12 cellular contexts compared by ENCODE assay signal in genomic region chr1:46173361-46173856, GRCh38. TPM values are rescaled to one million over a fixed set of nuclear protein-coding genes. Genes with fewer than 3 reads are reported as not detected.
DNase-seq lines count a peak whose midpoint lies in the region; ATAC-seq, FAIRE-seq and TF ChIP-seq lines count a peak whose summit lies in the region.
"Had no signal": no experiment of that assay in that cellular context is flagged by ENCODE, and none has a peak within 500 bp of the region (broad histone marks: within the 10 kb centered on the region; RNA-seq: fewer than 3 reads in every experiment).

No MANE protein-coding gene starts in this region.

- H3K9ac ChIP-seq in BLaER1 treated with 17β-estradiol and CSF1 and Interleukin-3, amounts not matched to agents 10 nM and 100 nM, result no peak overlapping the region
- H3K9ac ChIP-seq in GM12878 (ENCODE audit: control insufficient read depth, insufficient read depth, low read length) (no peak overlapping the region), muscle layer of colon (ENCODE audit: low read length) (no peak overlapping the region)

- WGBS in GM12878 (ENCODE audit: insufficient coverage, insufficient replicate concordance, low lambda C conversion rate, missing lambda C conversion rate), result 40% methylated on average over 4 of the region's 4 CpGs

- H3K27me3 ChIP-seq in BLaER1 treated with 17β-estradiol and CSF1 and Interleukin-3, amounts not matched to agents 10 nM and 100 nM, result no peaks in the 10 kb centered on the region
- H3K27me3 ChIP-seq in GM12878 (replicated peaks in 1 of 2; ENCODE audit: control insufficient read depth in 2 of 2, insufficient read depth in 2 of 2, low read length in 1 of 2) (no peaks in the 10 kb centered on the region; a peak in 1 of 4 replicates), muscle layer of colon (ENCODE audit: control insufficient read depth in 1 of 2, insufficient read depth in 2 of 2, low read length in 2 of 2) (peaks cover 0 to 3% of the 10 kb centered on the region in 2 donors)
- H3K27me3 ChIP-seq: ovary had no signal

- H3K4me3 Mint-ChIP-seq in nephron progenitor cell, result no peak overlapping the region
- H3K4me3 Mint-ChIP-seq: T-helper 17 cell had no signal

- FAIRE-seq in GM12878 (lab: Jason Lieb, UNC), result no peak

- no peak overlapping the region for H3K27ac ChIP-seq in BLaER1 treated with 17β-estradiol and CSF1 and Interleukin-3, amounts not matched to agents 10 nM and 100 nM
- no peak overlapping the region for H3K27ac ChIP-seq in GM12878 (ENCODE audit: control insufficient read depth, insufficient read depth)
- peak overlapping the region; percentile 43 for H3K27ac ChIP-seq in muscle layer of colon (ENCODE audit: low read depth, low read length)
- H3K27ac ChIP-seq: ovary had no signal

- peaks cover 5% of the 10 kb centered on the region for H3K4me1 Mint-ChIP-seq in nephron progenitor cell

- ATAC-seq in GM12878, result peak; percentile 51
- ATAC-seq in GM21526 (IDR thresholded peaks at IDR 0.05; ENCODE audit: low FRiP score, unreplicated experiment), result no peak
- ATAC-seq: T-helper 17 cell had no signal

- no peak overlapping the region for H3K4me3 ChIP-seq in BLaER1 treated with 17β-estradiol and CSF1 and Interleukin-3, amounts not matched to agents 10 nM and 100 nM
- H3K4me3 ChIP-seq in GM12878 (no peak overlapping the region), muscle layer of colon (ENCODE audit: low read depth in 1 of 2, low read length in 2 of 2) (peak overlapping the region in 1 of 2 donors; percentile 8)
- H3K4me3 ChIP-seq: ovary had no signal

- CTCF ChIA-PET in GM12878 (lab: Yijun Ruan, JAX), result interaction anchor here (0.5 to 17.5 kb wide), 9 partner anchors 10 to 136 kb away, joined by 3 to 293 read pairs (median 4); no protein-coding TSS in a partner anchor

- SMC1A ChIA-PET in GM12878 (lab: Charles Lee; ENCODE audit: uncharacterized antibody, unreplicated experiment), result interaction anchor here (0.8 to 8.0 kb wide), 9 partner anchors 13 to 136 kb away, joined by 3 to 50 read pairs (median 6); partner anchors contain the start of gene PIK3R3

- H3K36me3 ChIP-seq in BLaER1 treated with 17β-estradiol and CSF1 and Interleukin-3, amounts not matched to agents 10 nM and 100 nM, result no peaks in the 10 kb centered on the region
- H3K36me3 ChIP-seq in GM12878 (ENCODE audit: control insufficient read depth in 2 of 2, insufficient read depth in 2 of 2, low read length in 1 of 2) (no peaks in the 10 kb centered on the region), muscle layer of colon (ENCODE audit: insufficient read depth, low read length) (no peaks in the 10 kb centered on the region)
- H3K36me3 ChIP-seq: ovary had no signal

- peak; percentile 50 for DNase-seq in M059J (ENCODE audit: low read depth)
- no peak for DNase-seq in GM12878 (ENCODE audit: low read depth, low spot score)
- DNase-seq in NCI-H526 treated with DMSO at 0.1 percent for 48 hours (lab: John Stamatoyannopoulos, UW), result no peak
- no peak for DNase-seq in HT-29 (ENCODE audit: low spot score)
- no peak for DNase-seq in nephron progenitor cell
- DNase-seq: activated naive CD4-positive, alpha-beta T cell treated with anti-CD3 and anti-CD28 coated beads, Interleukin-2, amount 50 U/mL, for 16 hours; ovary; T-helper 17 cell had no signal

- POLR2A ChIA-PET in GM12878 (lab: Charles Lee), result interaction anchor here (1.0 to 1.4 kb wide), 3 partner anchors 10 to 44 kb away, joined by 3 to 5 read pairs (median 3); no protein-coding TSS in a partner anchor

- H4K20me1 ChIP-seq in BLaER1 treated with 17β-estradiol and CSF1 and Interleukin-3, amounts not matched to agents 10 nM and 100 nM, result no peaks in the 10 kb centered on the region
- no peaks in the 10 kb centered on the region for H4K20me1 ChIP-seq in GM12878 (ENCODE audit: control insufficient read depth, insufficient read depth)

- in situ Hi-C loops in GM12878 (cut with MboI), result no loop called here

- TF ChIP-seq CTCF in GM12878 (IDR thresholded peaks at IDR 0.05 in 2 of 3, conservative IDR thresholded peaks at IDR 0.05 in 1 of 3; ENCODE audit: control insufficient read depth in 2 of 3, extremely low read depth in 1 of 3, insufficient read depth in 1 of 3, low read depth in 3 of 3, low read length in 3 of 3) (peak in 1 of 3 experiments; percentile 18; a peak in 1 of 6 replicates), nephron progenitor cell (IDR thresholded peaks at IDR 0.05) (no peak)

- peak overlapping the region; percentile 50 to 97 (median 90) for H3K4me2 ChIP-seq in BLaER1 treated with 17β-estradiol and CSF1 and Interleukin-3, amounts not matched to agents 10 nM and 100 nM
- no peak overlapping the region for H3K4me2 ChIP-seq in GM12878 (ENCODE audit: control insufficient read depth, insufficient read depth)

- TF ChIP-seq RAD21 in GM12878 (IDR thresholded peaks at IDR 0.05; ENCODE audit: insufficient read depth, low read depth, low read length), result no peak

- intact Hi-C loops in GM12878 (cut with micrococcal nuclease; ENCODE audit: unreplicated experiment), result no loop called here

- no peaks in the 10 kb centered on the region for H3K79me2 ChIP-seq in GM12878 (ENCODE audit: control insufficient read depth, insufficient read depth, low read length)

- H3K9me3 Mint-ChIP-seq in nephron progenitor cell, result no peaks in the 10 kb centered on the region
- H3K9me3 Mint-ChIP-seq: IgD-negative memory B cell had no signal

- peaks cover 42 to 74% (median 54%) of the 10 kb centered on the region in 10 experiments for H3K4me1 ChIP-seq in BLaER1 treated with 17β-estradiol and CSF1 and Interleukin-3, amounts not matched to agents 10 nM and 100 nM
- peaks cover 3% of the 10 kb centered on the region for H3K4me1 ChIP-seq in GM12878 (ENCODE audit: control insufficient read depth, insufficient read depth, low read length)
- peaks cover 21% of the 10 kb centered on the region for H3K4me1 ChIP-seq in muscle layer of colon (ENCODE audit: insufficient read depth, low read length)

- H3K27me3 Mint-ChIP-seq in nephron progenitor cell (ENCODE audit: low read depth, poor library complexity), result peaks cover 28% of the 10 kb centered on the region
- H3K27me3 Mint-ChIP-seq: IgD-negative memory B cell had no signal

- H3K27ac Mint-ChIP-seq in nephron progenitor cell, result no peak overlapping the region
- H3K27ac Mint-ChIP-seq: IgD-negative memory B cell, T-helper 17 cell had no signal

- H3K36me3 Mint-ChIP-seq in nephron progenitor cell (ENCODE audit: low read depth), result no peaks in the 10 kb centered on the region
- H3K36me3 Mint-ChIP-seq: IgD-negative memory B cell had no signal

- TF ChIP-seq POLR2A in GM12878 (IDR thresholded peaks at IDR 0.05; ENCODE audit: low read depth, low read length), result no peak

- RAD21 ChIA-PET in GM12878 (lab: Charles Lee; ENCODE audit: unreplicated experiment), result interaction anchor here (0.9 to 1.5 kb wide), 9 partner anchors 10 to 137 kb away, joined by 3 to 5 read pairs (median 3); partner anchors contain the start of gene PIK3R3

- H3K9me3 ChIP-seq in BLaER1 treated with 17β-estradiol and CSF1 and Interleukin-3, amounts not matched to agents 10 nM and 100 nM (replicated peaks in 1 of 11), result no peaks in the 10 kb centered on the region
- H3K9me3 ChIP-seq in GM12878 (replicated peaks; ENCODE audit: control insufficient read depth, insufficient read depth, low read length) (no peaks in the 10 kb centered on the region), muscle layer of colon (ENCODE audit: low read length) (no peaks in the 10 kb centered on the region)
- H3K9me3 ChIP-seq: ovary had no signal

- no peak overlapping the region; the same call in 1 of the 2 replicates for H2AFZ ChIP-seq in GM12878 (ENCODE audit: control insufficient read depth, low read depth, low read length)

- TF ChIP-seq EP300 in GM12878 (IDR thresholded peaks at IDR 0.05; ENCODE audit: borderline replicate concordance in 1 of 2, control insufficient read depth in 1 of 2, low read depth in 2 of 2, low read length in 2 of 2), result no peak

- BruUV-seq in GM12878 (replicated peaks; lab: Mats Ljungman, UMichigan), result no TSS peak

RNA-seq across cellular contexts. Expression of gene TSPAN1, which starts 1.5 kb away (rescaled TPM):
- 0.47 and 1.7 TPM in 2 replicates for total RNA-seq in M059J (2014; rRNA removed; shearing (Covaris generic))
- not detected in 2 replicates for total RNA-seq in GM12878 (2013; cell fraction: nucleolus; rRNA removed)
- total RNA-seq in GM12878 (2014; rRNA removed), result 0.23 and 0.27 TPM in 2 replicates
- not detected in 2 replicates for total RNA-seq in GM12878 (2014; rRNA removed; fragmentation: Illumina TruSeq; extraction: Trizol)
- total RNA-seq in GM12878 (2021), result 0.18 and 0.61 TPM in 2 replicates
- not detected for polyA plus RNA-seq in GM12878 (2011; ENCODE audit: low read depth)
- 0.08 and 0.16 TPM in 2 replicates for polyA plus RNA-seq in GM12878 (2011; rRNA removed)
- 0.32 and 0.43 TPM in 2 replicates for polyA plus RNA-seq in GM12878 (2011; cell fraction: cytosol; rRNA removed)
- polyA plus RNA-seq in GM12878 (2011; cell fraction: nucleus; rRNA removed), result 0.18 and 0.34 TPM in 2 replicates
- polyA plus RNA-seq in GM12878 (2012), result 0.08 and 0.19 TPM in 2 replicates
- 0.29 TPM in 1 of 2 replicates, not detected in the other for polyA plus RNA-seq in GM12878 (2014; fragmentation: Illumina TruSeq; extraction: Trizol)
- polyA plus RNA-seq in GM12878 (2014; fragmentation: Nextera tagmentation; extraction: Ambion mirVana), result under 1 TPM in 1 of 2 experiments, not detected in 1; 0.24 TPM
- 0.09 TPM in 1 of 2 replicates, not detected in the other for polyA plus RNA-seq in GM12878 (2014; rRNA removed)
- polyA plus RNA-seq in GM12878 (2016; fragmentation: Nextera tagmentation; extraction: Ambion mirVana), result not detected
- polyA minus RNA-seq in GM12878 (2011; rRNA and poly(A)+ RNA removed), result not detected in 2 replicates
- polyA minus RNA-seq in GM12878 (2011; cell fraction: cytosol; rRNA and poly(A)+ RNA removed), result not detected in 2 replicates
- 0.36 and 0.77 TPM in 2 replicates for polyA minus RNA-seq in GM12878 (2011; cell fraction: nucleus; rRNA and poly(A)+ RNA removed)
- 162 and 165 TPM in 2 replicates for total RNA-seq in HT-29 (2014; rRNA removed; shearing (Covaris generic))
- total RNA-seq: T-helper 17 cell had no signal
- polyA plus RNA-seq: IgD-negative memory B cell had no signal

RNA-seq across cellular contexts. Expression of gene P3R3URF, which starts 2.9 kb away (rescaled TPM):
- not detected in 2 replicates for total RNA-seq in M059J (2014; rRNA removed; shearing (Covaris generic))
- not detected in 2 replicates for total RNA-seq in GM12878 (2013; cell fraction: nucleolus; rRNA removed)
- not detected in 2 replicates for total RNA-seq in GM12878 (2014; rRNA removed)
- not detected in 2 replicates for total RNA-seq in GM12878 (2014; rRNA removed; fragmentation: Illumina TruSeq; extraction: Trizol)
- total RNA-seq in GM12878 (2021), result not detected in 2 replicates
- polyA plus RNA-seq in GM12878 (2011; ENCODE audit: low read depth), result not detected
- not detected in 2 replicates for polyA plus RNA-seq in GM12878 (2011; rRNA removed)
- not detected in 2 replicates for polyA plus RNA-seq in GM12878 (2011; cell fraction: cytosol; rRNA removed)
- polyA plus RNA-seq in GM12878 (2011; cell fraction: nucleus; rRNA removed), result not detected in 2 replicates
- polyA plus RNA-seq in GM12878 (2012), result not detected in 2 replicates
- polyA plus RNA-seq in GM12878 (2014; fragmentation: Illumina TruSeq; extraction: Trizol), result not detected in 2 replicates
- polyA plus RNA-seq in GM12878 (2014; fragmentation: Nextera tagmentation; extraction: Ambion mirVana), result not detected
- polyA plus RNA-seq in GM12878 (2014; rRNA removed), result not detected in 2 replicates
- not detected for polyA plus RNA-seq in GM12878 (2016; fragmentation: Nextera tagmentation; extraction: Ambion mirVana)
- not detected in 2 replicates for polyA minus RNA-seq in GM12878 (2011; rRNA and poly(A)+ RNA removed)
- not detected in 2 replicates for polyA minus RNA-seq in GM12878 (2011; cell fraction: cytosol; rRNA and poly(A)+ RNA removed)
- polyA minus RNA-seq in GM12878 (2011; cell fraction: nucleus; rRNA and poly(A)+ RNA removed), result not detected in 2 replicates
- total RNA-seq in HT-29 (2014; rRNA removed; shearing (Covaris generic)), result not detected in 2 replicates
- total RNA-seq: ovary, T-helper 17 cell had no signal
- polyA plus RNA-seq: IgD-negative memory B cell, ovary had no signal

RNA-seq across cellular contexts. Expression of gene POMGNT1, which starts 24.8 kb away (rescaled TPM):
- total RNA-seq in M059J (2014; rRNA removed; shearing (Covaris generic)), result 59.1 and 90.4 TPM in 2 replicates
- 61.8 and 62.1 TPM in 2 replicates for total RNA-seq in GM12878 (2013; cell fraction: nucleolus; rRNA removed)
- total RNA-seq in GM12878 (2014; rRNA removed), result 25.5 and 29.0 TPM in 2 replicates
- 23.4 and 24.7 TPM in 2 replicates for total RNA-seq in GM12878 (2014; rRNA removed; fragmentation: Illumina TruSeq; extraction: Trizol)
- 34.5 and 36.0 TPM in 2 replicates for total RNA-seq in GM12878 (2021)
- polyA plus RNA-seq in GM12878 (2011; ENCODE audit: low read depth), result 7.1 TPM
- polyA plus RNA-seq in GM12878 (2011; rRNA removed), result 21.7 and 30.0 TPM in 2 replicates
- polyA plus RNA-seq in GM12878 (2011; cell fraction: cytosol; rRNA removed), result 30.6 and 38.4 TPM in 2 replicates
- 80.7 and 94.3 TPM in 2 replicates for polyA plus RNA-seq in GM12878 (2011; cell fraction: nucleus; rRNA removed)
- 17.8 and 18.0 TPM in 2 replicates for polyA plus RNA-seq in GM12878 (2012)
- polyA plus RNA-seq in GM12878 (2014; fragmentation: Illumina TruSeq; extraction: Trizol), result 16.0 and 25.2 TPM in 2 replicates
- polyA plus RNA-seq in GM12878 (2014; fragmentation: Nextera tagmentation; extraction: Ambion mirVana), result 10 to 100 TPM in 1 of 2 experiments, 1 to 10 TPM in 1; 8.6 to 29.0 TPM
- polyA plus RNA-seq in GM12878 (2014; rRNA removed), result 30.4 and 32.5 TPM in 2 replicates
- polyA plus RNA-seq in GM12878 (2016; fragmentation: Nextera tagmentation; extraction: Ambion mirVana), result 10 to 100 TPM; 32.6 to 35.2 TPM
- polyA minus RNA-seq in GM12878 (2011; rRNA and poly(A)+ RNA removed), result 24.7 and 34.4 TPM in 2 replicates
- 11.0 and 12.3 TPM in 2 replicates for polyA minus RNA-seq in GM12878 (2011; cell fraction: cytosol; rRNA and poly(A)+ RNA removed)
- polyA minus RNA-seq in GM12878 (2011; cell fraction: nucleus; rRNA and poly(A)+ RNA removed), result 20.6 and 26.1 TPM in 2 replicates
- total RNA-seq in HT-29 (2014; rRNA removed; shearing (Covaris generic)), result 53.5 TPM in 2 replicates

RNA-seq across cellular contexts. Expression of gene LURAP1, which starts 29.7 kb away (rescaled TPM):
- 0.32 and 0.89 TPM in 2 replicates for total RNA-seq in M059J (2014; rRNA removed; shearing (Covaris generic))
- not detected in 2 replicates for total RNA-seq in GM12878 (2013; cell fraction: nucleolus; rRNA removed)
- total RNA-seq in GM12878 (2014; rRNA removed), result 0.22 and 0.40 TPM in 2 replicates
- 0.13 and 0.18 TPM in 2 replicates for total RNA-seq in GM12878 (2014; rRNA removed; fragmentation: Illumina TruSeq; extraction: Trizol)
- total RNA-seq in GM12878 (2021), result 0.24 and 0.41 TPM in 2 replicates
- not detected for polyA plus RNA-seq in GM12878 (2011; ENCODE audit: low read depth)
- 0.03 TPM in 1 of 2 replicates, not detected in the other for polyA plus RNA-seq in GM12878 (2011; rRNA removed)
- polyA plus RNA-seq in GM12878 (2011; cell fraction: cytosol; rRNA removed), result 0.05 TPM in 1 of 2 replicates, not detected in the other
- 0.09 TPM in 1 of 2 replicates, not detected in the other for polyA plus RNA-seq in GM12878 (2011; cell fraction: nucleus; rRNA removed)
- polyA plus RNA-seq in GM12878 (2012), result 0.07 TPM in 1 of 2 replicates, not detected in the other
- 0.06 and 0.24 TPM in 2 replicates for polyA plus RNA-seq in GM12878 (2014; fragmentation: Illumina TruSeq; extraction: Trizol)
- under 1 TPM; 0.03 to 0.05 TPM for polyA plus RNA-seq in GM12878 (2014; fragmentation: Nextera tagmentation; extraction: Ambion mirVana)
- 0.20 and 0.50 TPM in 2 replicates for polyA plus RNA-seq in GM12878 (2014; rRNA removed)
- under 1 TPM; 0.09 to 0.19 TPM for polyA plus RNA-seq in GM12878 (2016; fragmentation: Nextera tagmentation; extraction: Ambion mirVana)
- polyA minus RNA-seq in GM12878 (2011; rRNA and poly(A)+ RNA removed), result not detected in 2 replicates
- not detected in 2 replicates for polyA minus RNA-seq in GM12878 (2011; cell fraction: cytosol; rRNA and poly(A)+ RNA removed)
- not detected in 2 replicates for polyA minus RNA-seq in GM12878 (2011; cell fraction: nucleus; rRNA and poly(A)+ RNA removed)
- total RNA-seq in HT-29 (2014; rRNA removed; shearing (Covaris generic)), result not detected in 2 replicates
- total RNA-seq: T-helper 17 cell had no signal
- polyA plus RNA-seq: IgD-negative memory B cell had no signal

RNA-seq across cellular contexts. Expression of gene PIK3R3, which starts 41.0 kb away (rescaled TPM):
- 13.1 and 20.6 TPM in 2 replicates for total RNA-seq in M059J (2014; rRNA removed; shearing (Covaris generic))
- 13.1 and 13.7 TPM in 2 replicates for total RNA-seq in GM12878 (2013; cell fraction: nucleolus; rRNA removed)
- total RNA-seq in GM12878 (2014; rRNA removed) (17.5 and 18.8 TPM in 2 replicates), GM12878 (2014; rRNA removed; fragmentation: Illumina TruSeq; extraction: Trizol) (20.7 and 21.6 TPM in 2 replicates), GM12878 (2021) (24.6 and 27.0 TPM in 2 replicates)
- polyA plus RNA-seq in GM12878 (2011; ENCODE audit: low read depth), result 4.1 TPM
- polyA plus RNA-seq in GM12878 (2011; rRNA removed) (18.2 and 28.3 TPM in 2 replicates), GM12878 (2014; fragmentation: Illumina TruSeq; extraction: Trizol) (21.4 and 29.7 TPM in 2 replicates), GM12878 (2014; fragmentation: Nextera tagmentation; extraction: Ambion mirVana) (1 to 10 TPM; 4.8 to 7.4 TPM), GM12878 (2014; rRNA removed) (15.2 and 15.3 TPM in 2 replicates), GM12878 (2016; fragmentation: Nextera tagmentation; extraction: Ambion mirVana) (10 to 100 TPM; 22.5 to 24.7 TPM)
- 11.8 and 12.6 TPM in 2 replicates for polyA plus RNA-seq in GM12878 (2011; cell fraction: cytosol; rRNA removed)
- 9.0 and 11.0 TPM in 2 replicates for polyA plus RNA-seq in GM12878 (2011; cell fraction: nucleus; rRNA removed)
- polyA plus RNA-seq in GM12878 (2012), result 5.6 and 5.7 TPM in 2 replicates
- polyA minus RNA-seq in GM12878 (2011; rRNA and poly(A)+ RNA removed), result 23.2 and 31.1 TPM in 2 replicates
- 9.0 and 12.0 TPM in 2 replicates for polyA minus RNA-seq in GM12878 (2011; cell fraction: cytosol; rRNA and poly(A)+ RNA removed)
- polyA minus RNA-seq in GM12878 (2011; cell fraction: nucleus; rRNA and poly(A)+ RNA removed), result 7.3 and 12.7 TPM in 2 replicates
- 7.7 and 8.4 TPM in 2 replicates for total RNA-seq in HT-29 (2014; rRNA removed; shearing (Covaris generic))

Comparison
In these comparisons a context has a peak if more than half of its experiments do, and no peak if none do; other contexts are left out.
1. RNA of gene TSPAN1, which starts 1.5 kb away (total RNA-seq): 162 to 165 TPM in HT-29; 0.47 to 1.7 TPM in M059J and 0.18 to 0.61 TPM in GM12878; every median in the first group is over 10 times any median in the second.